ENCODE assay signal across 1 cellular context in the genomic region with DNA sequence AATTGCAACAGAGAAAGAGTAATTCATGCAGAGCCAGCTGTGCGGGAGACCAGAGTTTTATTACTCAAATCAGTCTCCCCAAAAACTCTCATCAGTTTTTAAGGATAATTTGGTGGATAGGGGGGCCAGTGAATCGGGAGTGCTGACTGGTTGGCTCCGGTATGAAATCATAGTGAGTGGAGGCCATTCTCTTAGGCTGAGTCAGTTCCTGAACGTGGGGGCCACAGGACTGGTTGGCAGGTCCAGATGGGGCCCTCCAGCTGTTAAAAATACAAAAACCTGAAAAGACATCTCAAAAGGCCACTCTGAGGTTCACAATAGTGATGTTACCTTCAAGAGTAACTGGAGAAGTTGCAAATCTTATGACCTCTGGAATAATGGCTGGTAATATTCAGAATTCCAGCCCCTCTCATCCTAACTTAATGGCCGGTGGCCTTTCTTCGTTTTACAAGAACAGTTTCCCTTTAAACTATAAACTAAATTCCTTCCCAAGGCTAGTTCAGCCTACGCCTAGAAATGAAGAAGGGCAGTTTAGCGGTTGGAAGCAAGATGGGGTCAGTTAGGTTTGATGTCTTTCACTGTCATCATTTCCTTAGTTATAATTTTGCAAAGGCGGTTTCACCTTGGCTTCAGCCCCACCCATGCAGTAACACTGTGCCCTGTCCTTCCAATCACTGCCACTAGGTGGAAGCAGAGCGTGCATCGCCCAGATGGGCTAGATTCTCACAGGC.
TF ChIP-seq lines count a peak whose summit lies in the region.

No MANE protein-coding gene starts in this region.

TF ChIP-seq in K562, 482 proteins besides CTCF, POLR2A, EP300 and RAD21 (continued from another document and continues in another):
- TF ChIP-seq, protein P1, sequence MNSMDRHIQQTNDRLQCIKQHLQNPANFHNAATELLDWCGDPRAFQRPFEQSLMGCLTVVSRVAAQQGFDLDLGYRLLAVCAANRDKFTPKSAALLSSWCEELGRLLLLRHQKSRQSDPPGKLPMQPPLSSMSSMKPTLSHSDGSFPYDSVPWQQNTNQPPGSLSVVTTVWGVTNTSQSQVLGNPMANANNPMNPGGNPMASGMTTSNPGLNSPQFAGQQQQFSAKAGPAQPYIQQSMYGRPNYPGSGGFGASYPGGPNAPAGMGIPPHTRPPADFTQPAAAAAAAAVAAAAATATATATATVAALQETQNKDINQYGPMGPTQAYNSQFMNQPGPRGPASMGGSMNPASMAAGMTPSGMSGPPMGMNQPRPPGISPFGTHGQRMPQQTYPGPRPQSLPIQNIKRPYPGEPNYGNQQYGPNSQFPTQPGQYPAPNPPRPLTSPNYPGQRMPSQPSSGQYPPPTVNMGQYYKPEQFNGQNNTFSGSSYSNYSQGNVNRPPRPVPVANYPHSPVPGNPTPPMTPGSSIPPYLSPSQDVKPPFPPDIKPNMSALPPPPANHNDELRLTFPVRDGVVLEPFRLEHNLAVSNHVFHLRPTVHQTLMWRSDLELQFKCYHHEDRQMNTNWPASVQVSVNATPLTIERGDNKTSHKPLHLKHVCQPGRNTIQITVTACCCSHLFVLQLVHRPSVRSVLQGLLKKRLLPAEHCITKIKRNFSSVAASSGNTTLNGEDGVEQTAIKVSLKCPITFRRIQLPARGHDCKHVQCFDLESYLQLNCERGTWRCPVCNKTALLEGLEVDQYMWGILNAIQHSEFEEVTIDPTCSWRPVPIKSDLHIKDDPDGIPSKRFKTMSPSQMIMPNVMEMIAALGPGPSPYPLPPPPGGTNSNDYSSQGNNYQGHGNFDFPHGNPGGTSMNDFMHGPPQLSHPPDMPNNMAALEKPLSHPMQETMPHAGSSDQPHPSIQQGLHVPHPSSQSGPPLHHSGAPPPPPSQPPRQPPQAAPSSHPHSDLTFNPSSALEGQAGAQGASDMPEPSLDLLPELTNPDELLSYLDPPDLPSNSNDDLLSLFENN (IDR thresholded peaks at IDR 0.05; ENCODE audit: low read depth in 2 of 2, low read length in 2 of 2) = 0 out of 4 replicates have a peak, but pooled peaks of 1 of the 2 experiments have one; percentile 11
- peak; percentile 46 for TF ChIP-seq BHLHE40 (IDR thresholded peaks at IDR 0.05; ENCODE audit: low read length)
- TF ChIP-seq NR4A1 (CRISPR knock-in tag; IDR thresholded peaks at IDR 0.05) = no peak
- TF ChIP-seq NR4A1 (tag; IDR thresholded peaks at IDR 0.05) = peak; percentile 80
- peak; percentile 36 for TF ChIP-seq ETV1 (tag; conservative IDR thresholded peaks at IDR 0.05; ENCODE audit: low read depth)
- peak; percentile 54; the same call in 1 of the 2 replicates for TF ChIP-seq BACH1 (tag; IDR thresholded peaks at IDR 0.05)
- TF ChIP-seq, protein P2, sequence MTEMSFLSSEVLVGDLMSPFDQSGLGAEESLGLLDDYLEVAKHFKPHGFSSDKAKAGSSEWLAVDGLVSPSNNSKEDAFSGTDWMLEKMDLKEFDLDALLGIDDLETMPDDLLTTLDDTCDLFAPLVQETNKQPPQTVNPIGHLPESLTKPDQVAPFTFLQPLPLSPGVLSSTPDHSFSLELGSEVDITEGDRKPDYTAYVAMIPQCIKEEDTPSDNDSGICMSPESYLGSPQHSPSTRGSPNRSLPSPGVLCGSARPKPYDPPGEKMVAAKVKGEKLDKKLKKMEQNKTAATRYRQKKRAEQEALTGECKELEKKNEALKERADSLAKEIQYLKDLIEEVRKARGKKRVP (CRISPR knock-in tag; IDR thresholded peaks at IDR 0.05) = peak; percentile 46; the same call in 1 of the 2 replicates
- TF ChIP-seq EHMT2 (IDR thresholded peaks at IDR 0.05) = no peak
- TF ChIP-seq ZNF239 (CRISPR knock-in tag; IDR thresholded peaks at IDR 0.05) = peak; percentile 67
- TF ChIP-seq ESRRA (IDR thresholded peaks at IDR 0.05; ENCODE audit: borderline replicate concordance, low read depth) = 0 out of 2 replicates have a peak, but pooled peaks have one; percentile 51
- peak; percentile 68; the same call in 1 of the 2 replicates for TF ChIP-seq ZNF583 (CRISPR knock-in tag; IDR thresholded peaks at IDR 0.05)
- 0 out of 2 replicates have a peak, but pooled peaks have one; percentile 20 for TF ChIP-seq PTTG1 (tag; IDR thresholded peaks at IDR 0.05; ENCODE audit: low read depth)
- TF ChIP-seq, protein P3, sequence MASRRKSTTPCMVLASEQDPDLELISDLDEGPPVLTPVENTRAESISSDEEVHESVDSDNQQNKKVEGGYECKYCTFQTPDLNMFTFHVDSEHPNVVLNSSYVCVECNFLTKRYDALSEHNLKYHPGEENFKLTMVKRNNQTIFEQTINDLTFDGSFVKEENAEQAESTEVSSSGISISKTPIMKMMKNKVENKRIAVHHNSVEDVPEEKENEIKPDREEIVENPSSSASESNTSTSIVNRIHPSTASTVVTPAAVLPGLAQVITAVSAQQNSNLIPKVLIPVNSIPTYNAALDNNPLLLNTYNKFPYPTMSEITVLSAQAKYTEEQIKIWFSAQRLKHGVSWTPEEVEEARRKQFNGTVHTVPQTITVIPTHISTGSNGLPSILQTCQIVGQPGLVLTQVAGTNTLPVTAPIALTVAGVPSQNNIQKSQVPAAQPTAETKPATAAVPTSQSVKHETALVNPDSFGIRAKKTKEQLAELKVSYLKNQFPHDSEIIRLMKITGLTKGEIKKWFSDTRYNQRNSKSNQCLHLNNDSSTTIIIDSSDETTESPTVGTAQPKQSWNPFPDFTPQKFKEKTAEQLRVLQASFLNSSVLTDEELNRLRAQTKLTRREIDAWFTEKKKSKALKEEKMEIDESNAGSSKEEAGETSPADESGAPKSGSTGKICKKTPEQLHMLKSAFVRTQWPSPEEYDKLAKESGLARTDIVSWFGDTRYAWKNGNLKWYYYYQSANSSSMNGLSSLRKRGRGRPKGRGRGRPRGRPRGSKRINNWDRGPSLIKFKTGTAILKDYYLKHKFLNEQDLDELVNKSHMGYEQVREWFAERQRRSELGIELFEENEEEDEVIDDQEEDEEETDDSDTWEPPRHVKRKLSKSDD (conservative IDR thresholded peaks at IDR 0.05; ENCODE audit: low read length) = no peak
- TF ChIP-seq ELF4 (CRISPR knock-in tag; IDR thresholded peaks at IDR 0.05) = no peak
- TF ChIP-seq NELFE (IDR thresholded peaks at IDR 0.05; ENCODE audit: insufficient read depth, insufficient read length) = no peak
- TF ChIP-seq NR2C1 (IDR thresholded peaks at IDR 0.05) = no peak
- TF ChIP-seq NR2C1 (tag; IDR thresholded peaks at IDR 0.05) = peak; percentile 87
- TF ChIP-seq, protein P4, sequence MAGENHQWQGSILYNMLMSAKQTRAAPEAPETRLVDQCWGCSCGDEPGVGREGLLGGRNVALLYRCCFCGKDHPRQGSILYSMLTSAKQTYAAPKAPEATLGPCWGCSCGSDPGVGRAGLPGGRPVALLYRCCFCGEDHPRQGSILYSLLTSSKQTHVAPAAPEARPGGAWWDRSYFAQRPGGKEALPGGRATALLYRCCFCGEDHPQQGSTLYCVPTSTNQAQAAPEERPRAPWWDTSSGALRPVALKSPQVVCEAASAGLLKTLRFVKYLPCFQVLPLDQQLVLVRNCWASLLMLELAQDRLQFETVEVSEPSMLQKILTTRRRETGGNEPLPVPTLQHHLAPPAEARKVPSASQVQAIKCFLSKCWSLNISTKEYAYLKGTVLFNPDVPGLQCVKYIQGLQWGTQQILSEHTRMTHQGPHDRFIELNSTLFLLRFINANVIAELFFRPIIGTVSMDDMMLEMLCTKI (IDR thresholded peaks at IDR 0.05; ENCODE audit: partially characterized antibody) = no peak
- TF ChIP-seq DMBX1 (CRISPR knock-in tag; IDR thresholded peaks at IDR 0.05; ENCODE audit: borderline replicate concordance) = peak; percentile 96; the same call in 1 of the 2 replicates
- TF ChIP-seq, protein P5, sequence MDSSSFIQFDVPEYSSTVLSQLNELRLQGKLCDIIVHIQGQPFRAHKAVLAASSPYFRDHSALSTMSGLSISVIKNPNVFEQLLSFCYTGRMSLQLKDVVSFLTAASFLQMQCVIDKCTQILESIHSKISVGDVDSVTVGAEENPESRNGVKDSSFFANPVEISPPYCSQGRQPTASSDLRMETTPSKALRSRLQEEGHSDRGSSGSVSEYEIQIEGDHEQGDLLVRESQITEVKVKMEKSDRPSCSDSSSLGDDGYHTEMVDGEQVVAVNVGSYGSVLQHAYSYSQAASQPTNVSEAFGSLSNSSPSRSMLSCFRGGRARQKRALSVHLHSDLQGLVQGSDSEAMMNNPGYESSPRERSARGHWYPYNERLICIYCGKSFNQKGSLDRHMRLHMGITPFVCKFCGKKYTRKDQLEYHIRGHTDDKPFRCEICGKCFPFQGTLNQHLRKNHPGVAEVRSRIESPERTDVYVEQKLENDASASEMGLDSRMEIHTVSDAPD (CRISPR knock-in tag; IDR thresholded peaks at IDR 0.05) = peak; percentile 68
- TF ChIP-seq, protein P6, sequence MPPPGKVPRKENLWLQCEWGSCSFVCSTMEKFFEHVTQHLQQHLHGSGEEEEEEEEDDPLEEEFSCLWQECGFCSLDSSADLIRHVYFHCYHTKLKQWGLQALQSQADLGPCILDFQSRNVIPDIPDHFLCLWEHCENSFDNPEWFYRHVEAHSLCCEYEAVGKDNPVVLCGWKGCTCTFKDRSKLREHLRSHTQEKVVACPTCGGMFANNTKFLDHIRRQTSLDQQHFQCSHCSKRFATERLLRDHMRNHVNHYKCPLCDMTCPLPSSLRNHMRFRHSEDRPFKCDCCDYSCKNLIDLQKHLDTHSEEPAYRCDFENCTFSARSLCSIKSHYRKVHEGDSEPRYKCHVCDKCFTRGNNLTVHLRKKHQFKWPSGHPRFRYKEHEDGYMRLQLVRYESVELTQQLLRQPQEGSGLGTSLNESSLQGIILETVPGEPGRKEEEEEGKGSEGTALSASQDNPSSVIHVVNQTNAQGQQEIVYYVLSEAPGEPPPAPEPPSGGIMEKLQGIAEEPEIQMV (tag; conservative IDR thresholded peaks at IDR 0.05; ENCODE audit: low read depth) = peak; percentile 66; the same call in 1 of the 2 replicates
- TF ChIP-seq, protein P7, sequence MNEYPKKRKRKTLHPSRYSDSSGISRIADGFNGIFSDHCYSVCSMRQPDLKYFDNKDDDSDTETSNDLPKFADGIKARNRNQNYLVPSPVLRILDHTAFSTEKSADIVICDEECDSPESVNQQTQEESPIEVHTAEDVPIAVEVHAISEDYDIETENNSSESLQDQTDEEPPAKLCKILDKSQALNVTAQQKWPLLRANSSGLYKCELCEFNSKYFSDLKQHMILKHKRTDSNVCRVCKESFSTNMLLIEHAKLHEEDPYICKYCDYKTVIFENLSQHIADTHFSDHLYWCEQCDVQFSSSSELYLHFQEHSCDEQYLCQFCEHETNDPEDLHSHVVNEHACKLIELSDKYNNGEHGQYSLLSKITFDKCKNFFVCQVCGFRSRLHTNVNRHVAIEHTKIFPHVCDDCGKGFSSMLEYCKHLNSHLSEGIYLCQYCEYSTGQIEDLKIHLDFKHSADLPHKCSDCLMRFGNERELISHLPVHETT (CRISPR knock-in tag; conservative IDR thresholded peaks at IDR 0.05 in 1 of 2, IDR thresholded peaks at IDR 0.05 in 1 of 2) = no peak
- no peak for TF ChIP-seq DIDO1 (tag; IDR thresholded peaks at IDR 0.05; ENCODE audit: low read depth)
- TF ChIP-seq ZKSCAN8 (CRISPR knock-in tag; IDR thresholded peaks at IDR 0.05) = peak; percentile 54; the same call in 1 of the 2 replicates
- no peak for TF ChIP-seq GATAD2A (IDR thresholded peaks at IDR 0.05)
- TF ChIP-seq, protein P8, sequence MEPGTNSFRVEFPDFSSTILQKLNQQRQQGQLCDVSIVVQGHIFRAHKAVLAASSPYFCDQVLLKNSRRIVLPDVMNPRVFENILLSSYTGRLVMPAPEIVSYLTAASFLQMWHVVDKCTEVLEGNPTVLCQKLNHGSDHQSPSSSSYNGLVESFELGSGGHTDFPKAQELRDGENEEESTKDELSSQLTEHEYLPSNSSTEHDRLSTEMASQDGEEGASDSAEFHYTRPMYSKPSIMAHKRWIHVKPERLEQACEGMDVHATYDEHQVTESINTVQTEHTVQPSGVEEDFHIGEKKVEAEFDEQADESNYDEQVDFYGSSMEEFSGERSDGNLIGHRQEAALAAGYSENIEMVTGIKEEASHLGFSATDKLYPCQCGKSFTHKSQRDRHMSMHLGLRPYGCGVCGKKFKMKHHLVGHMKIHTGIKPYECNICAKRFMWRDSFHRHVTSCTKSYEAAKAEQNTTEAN (CRISPR knock-in tag; IDR thresholded peaks at IDR 0.05) = 0 out of 2 replicates have a peak, but pooled peaks have one; percentile 35
- peak; percentile 82 for TF ChIP-seq CXXC5 (CRISPR knock-in tag; IDR thresholded peaks at IDR 0.05)
- no peak for TF ChIP-seq ZC3H4 (CRISPR knock-in tag; IDR thresholded peaks at IDR 0.05; ENCODE audit: borderline replicate concordance)
- no peak for TF ChIP-seq ZNF586 (CRISPR knock-in tag; conservative IDR thresholded peaks at IDR 0.05)
- peak in 1 of 2 experiments; percentile 69; a peak in 1 of 4 replicates for TF ChIP-seq RCOR1 (IDR thresholded peaks at IDR 0.05; ENCODE audit: borderline replicate concordance in 1 of 2, low read depth in 2 of 2, low read length in 2 of 2)
- TF ChIP-seq, protein P9, sequence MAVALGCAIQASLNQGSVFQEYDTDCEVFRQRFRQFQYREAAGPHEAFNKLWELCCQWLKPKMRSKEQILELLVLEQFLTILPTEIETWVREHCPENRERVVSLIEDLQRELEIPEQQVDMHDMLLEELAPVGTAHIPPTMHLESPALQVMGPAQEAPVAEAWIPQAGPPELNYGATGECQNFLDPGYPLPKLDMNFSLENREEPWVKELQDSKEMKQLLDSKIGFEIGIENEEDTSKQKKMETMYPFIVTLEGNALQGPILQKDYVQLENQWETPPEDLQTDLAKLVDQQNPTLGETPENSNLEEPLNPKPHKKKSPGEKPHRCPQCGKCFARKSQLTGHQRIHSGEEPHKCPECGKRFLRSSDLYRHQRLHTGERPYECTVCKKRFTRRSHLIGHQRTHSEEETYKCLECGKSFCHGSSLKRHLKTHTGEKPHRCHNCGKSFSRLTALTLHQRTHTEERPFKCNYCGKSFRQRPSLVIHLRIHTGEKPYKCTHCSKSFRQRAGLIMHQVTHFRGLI (CRISPR knock-in tag; IDR thresholded peaks at IDR 0.05) = no peak
- no peak for TF ChIP-seq EP400 (IDR thresholded peaks at IDR 0.05)
- no peak for TF ChIP-seq MBD2 (IDR thresholded peaks at IDR 0.05; ENCODE audit: borderline replicate concordance, low read depth)
- TF ChIP-seq, protein P10, sequence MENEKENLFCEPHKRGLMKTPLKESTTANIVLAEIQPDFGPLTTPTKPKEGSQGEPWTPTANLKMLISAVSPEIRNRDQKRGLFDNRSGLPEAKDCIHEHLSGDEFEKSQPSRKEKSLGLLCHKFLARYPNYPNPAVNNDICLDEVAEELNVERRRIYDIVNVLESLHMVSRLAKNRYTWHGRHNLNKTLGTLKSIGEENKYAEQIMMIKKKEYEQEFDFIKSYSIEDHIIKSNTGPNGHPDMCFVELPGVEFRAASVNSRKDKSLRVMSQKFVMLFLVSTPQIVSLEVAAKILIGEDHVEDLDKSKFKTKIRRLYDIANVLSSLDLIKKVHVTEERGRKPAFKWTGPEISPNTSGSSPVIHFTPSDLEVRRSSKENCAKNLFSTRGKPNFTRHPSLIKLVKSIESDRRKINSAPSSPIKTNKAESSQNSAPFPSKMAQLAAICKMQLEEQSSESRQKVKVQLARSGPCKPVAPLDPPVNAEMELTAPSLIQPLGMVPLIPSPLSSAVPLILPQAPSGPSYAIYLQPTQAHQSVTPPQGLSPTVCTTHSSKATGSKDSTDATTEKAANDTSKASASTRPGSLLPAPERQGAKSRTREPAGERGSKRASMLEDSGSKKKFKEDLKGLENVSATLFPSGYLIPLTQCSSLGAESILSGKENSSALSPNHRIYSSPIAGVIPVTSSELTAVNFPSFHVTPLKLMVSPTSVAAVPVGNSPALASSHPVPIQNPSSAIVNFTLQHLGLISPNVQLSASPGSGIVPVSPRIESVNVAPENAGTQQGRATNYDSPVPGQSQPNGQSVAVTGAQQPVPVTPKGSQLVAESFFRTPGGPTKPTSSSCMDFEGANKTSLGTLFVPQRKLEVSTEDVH (IDR thresholded peaks at IDR 0.05; ENCODE audit: low read depth, partially characterized antibody) = no peak
